Comparison of ENCODE assay signal across 14 cellular contexts in genomic region chr1:202593845-202594244, GRCh38.
A peak's percentile ranks its signal among the peaks of the same experiment; 100 is the strongest.
DNase-seq lines count a peak whose midpoint lies in the region; ATAC-seq and TF ChIP-seq lines count a peak whose summit lies in the region.
"Had no signal": no experiment of that assay in that cellular context is flagged by ENCODE, and none has a peak within 500 bp of the region (broad histone marks: within the 10 kb centered on the region; RNA-seq: fewer than 3 reads in every experiment).

No MANE protein-coding gene starts in this region.

- CTCF ChIA-PET in HCT116 (lab: Charles Lee) = interaction anchor here (0.6 kb wide), 1 partner anchor 1158 kb away, joined by 4 read pairs; no protein-coding TSS in a partner anchor

- no TSS peak for BruUV-seq in HCT116 (replicated peaks; lab: Mats Ljungman, UMichigan)

- no peak for TF ChIP-seq RAD21 in HCT116 (IDR thresholded peaks at IDR 0.05; ENCODE audit: low read depth)

- RAD21 ChIA-PET in HCT116 (lab: Charles Lee; ENCODE audit: low non-redundant PET in 1 of 2, low total read pairs in 2 of 2, uncharacterized antibody in 2 of 2, unreplicated experiment in 2 of 2) = no interaction called here

- no peaks in the 10 kb centered on the region for H3F3A ChIP-seq in MM.1S (ENCODE audit: insufficient read depth, low read length)

- no peak for TF ChIP-seq POLR2A in HCT116 (IDR thresholded peaks at IDR 0.05; ENCODE audit: borderline replicate concordance, extremely low read depth, insufficient read depth, insufficient read length)

- DNase-seq in HCT116 (ENCODE audit: low read depth, low spot score) (peak; percentile 22), SW480 (ENCODE audit: low spot score) (peak; percentile 65), fibroblast of the aortic adventitia (ENCODE audit: low read depth) (peak; percentile 21), tibial artery (no peak), MM.1S (no peak)
- DNase-seq: activated naive CD4-positive, alpha-beta T cell treated with anti-CD3 and anti-CD28 coated beads for 36 hours; brain microvascular endothelial cell; effector CD4-positive, alpha-beta T cell; GOT3; SIG-M5 had no signal

- no peaks in the 10 kb centered on the region for H4K20me1 ChIP-seq in HCT116 (ENCODE audit: insufficient read depth)
- no peaks in the 10 kb centered on the region for H4K20me1 ChIP-seq in MM.1S (ENCODE audit: insufficient read depth, low read length)
- H4K20me1 ChIP-seq: BLaER1 had no signal

- POLR2A ChIA-PET in HCT116 (lab: Charles Lee) = no interaction called here

- no peaks in the 10 kb centered on the region for H3K79me2 ChIP-seq in HCT116 (ENCODE audit: insufficient read depth, low read length)
- H3K79me2 ChIP-seq in MM.1S (ENCODE audit: low read length) = no peaks in the 10 kb centered on the region

- H3K4me1 ChIP-seq in HCT116 (ENCODE audit: control insufficient read depth in 1 of 2, insufficient read depth in 2 of 2, low read length in 2 of 2) (peaks cover 15 to 54% of the 10 kb centered on the region in 2 experiments), tibial artery (peaks cover 9 to 53% (median 37%) of the 10 kb centered on the region in 4 donors), MM.1S (ENCODE audit: low read length) (no peaks in the 10 kb centered on the region)

- no peak for TF ChIP-seq CTCF in HCT116 (IDR thresholded peaks at IDR 0.05 in 2 of 3, conservative IDR thresholded peaks at IDR 0.05 in 1 of 3; ENCODE audit: borderline replicate concordance in 1 of 3, insufficient read depth in 1 of 3, low read depth in 2 of 3, low read length in 2 of 3)
- TF ChIP-seq CTCF in fibroblast of the aortic adventitia (IDR thresholded peaks at IDR 0.05; ENCODE audit: insufficient read depth, low read length) = no peak
- no peak for TF ChIP-seq CTCF in tibial artery (IDR thresholded peaks at IDR 0.05)
- TF ChIP-seq CTCF in MM.1S (IDR thresholded peaks at IDR 0.05; ENCODE audit: low read length) = no peak

- ATAC-seq in HCT116 (no peak), GM21723 (IDR thresholded peaks at IDR 0.05; ENCODE audit: unreplicated experiment) (no peak), GM19467 (IDR thresholded peaks at IDR 0.05; ENCODE audit: unreplicated experiment) (no peak)

- H3K4me2 ChIP-seq in HCT116 (ENCODE audit: low read length) (peak overlapping the region; percentile 41), MM.1S (ENCODE audit: low read depth, low read length) (no peak overlapping the region)
- H3K4me2 ChIP-seq: BLaER1 had no signal

- H3K9ac ChIP-seq in HCT116 (ENCODE audit: low read length) (no peak overlapping the region), MM.1S (ENCODE audit: low read length) (no peak overlapping the region)
- H3K9ac ChIP-seq: BLaER1 had no signal

- no peaks in the 10 kb centered on the region for H3K9me2 ChIP-seq in HCT116 (ENCODE audit: insufficient read depth)
- no peaks in the 10 kb centered on the region for H3K9me2 ChIP-seq in MM.1S (replicated peaks; ENCODE audit: insufficient read depth, low read length)

- no peak overlapping the region for H3K27ac ChIP-seq in HCT116 (ENCODE audit: low read depth, low read length)
- H3K27ac ChIP-seq in tibial artery = peak overlapping the region; percentile 77 to 82
- H3K27ac ChIP-seq in MM.1S (ENCODE audit: low read length) = no peak overlapping the region
- H3K27ac ChIP-seq: BLaER1, brain microvascular endothelial cell had no signal

- H2AFZ ChIP-seq in HCT116 (ENCODE audit: low read depth, low read length, poor library complexity, severe bottlenecking) = no peak overlapping the region
- no peak overlapping the region for H2AFZ ChIP-seq in MM.1S (ENCODE audit: low read length)

- no peak overlapping the region for H3K4me3 ChIP-seq in HCT116 (replicated peaks in 1 of 2; ENCODE audit: low read depth in 1 of 2, low read length in 2 of 2)
- no peak overlapping the region for H3K4me3 ChIP-seq in fibroblast of the aortic adventitia (ENCODE audit: low read depth, low read length)
- H3K4me3 ChIP-seq in tibial artery = no peak overlapping the region
- no peak overlapping the region for H3K4me3 ChIP-seq in MM.1S (ENCODE audit: low read length)
- H3K4me3 ChIP-seq: BLaER1, lung had no signal

- no peaks in the 10 kb centered on the region for H3K27me3 ChIP-seq in HCT116 (ENCODE audit: insufficient read depth, low read length)
- H3K27me3 ChIP-seq in tibial artery = no peaks in the 10 kb centered on the region
- H3K27me3 ChIP-seq in MM.1S (replicated peaks; ENCODE audit: insufficient read depth, low read length) = no peaks in the 10 kb centered on the region
- H3K27me3 ChIP-seq: BLaER1, brain microvascular endothelial cell had no signal

- H3K36me3 ChIP-seq in HCT116 (ENCODE audit: control insufficient read depth in 1 of 2, insufficient read depth in 2 of 2, low read length in 2 of 2) (no peaks in the 10 kb centered on the region), tibial artery (peaks cover 4 to 41% (median 34%) of the 10 kb centered on the region in 3 donors), MM.1S (replicated peaks; ENCODE audit: insufficient read depth, low read length) (no peaks in the 10 kb centered on the region)
- H3K36me3 ChIP-seq: BLaER1, brain microvascular endothelial cell had no signal

- H3K9me3 ChIP-seq in HCT116 (ENCODE audit: control insufficient read depth in 1 of 2, insufficient read depth in 1 of 2, low read depth in 1 of 2, low read length in 2 of 2) = no peaks in the 10 kb centered on the region
- H3K9me3 ChIP-seq in tibial artery = no peaks in the 10 kb centered on the region
- no peaks in the 10 kb centered on the region for H3K9me3 ChIP-seq in MM.1S (replicated peaks; ENCODE audit: insufficient read depth, low read length)
- H3K9me3 ChIP-seq: BLaER1 had no signal

- intact Hi-C loops in HCT116 (cut with micrococcal nuclease) (no loop called here), tibial artery (cut with DNase I; ENCODE audit: low total_unique reads) (no loop called here)

TF ChIP-seq in HCT116, 20 proteins besides CTCF, POLR2A, EP300 and RAD21:
- TF ChIP-seq SRF (IDR thresholded peaks at IDR 0.05; ENCODE audit: low read depth) = no peak
- TF ChIP-seq ZFX (IDR thresholded peaks at IDR 0.05) = no peak
- no peak for TF ChIP-seq EZH2 (IDR thresholded peaks at IDR 0.05)
- no peak for TF ChIP-seq ZBTB33 (IDR thresholded peaks at IDR 0.05; ENCODE audit: extremely low read depth, insufficient replicate concordance, low read length)
- TF ChIP-seq FOSL1 (IDR thresholded peaks at IDR 0.05; ENCODE audit: low read depth) = no peak
- no peak for TF ChIP-seq EGR1 (IDR thresholded peaks at IDR 0.05; ENCODE audit: low read depth)
- TF ChIP-seq ATF3 (IDR thresholded peaks at IDR 0.05) = no peak
- TF ChIP-seq JUND (IDR thresholded peaks at IDR 0.05) = no peak

Comparison
In these comparisons a context has a peak if more than half of its experiments do, and no peak if none do; other contexts are left out.
1. DNase-seq: peak in HCT116 (single experiment), SW480 (single experiment) and fibroblast of the aortic adventitia (single experiment); none in tibial artery (0 of 2) and MM.1S (single experiment).
2. H3K27ac ChIP-seq: peak in tibial artery (2 of 2); none in HCT116 (single experiment) and MM.1S (single experiment).